Comparison of ENCODE assay signal across 11 cellular contexts in the genomic region with DNA sequence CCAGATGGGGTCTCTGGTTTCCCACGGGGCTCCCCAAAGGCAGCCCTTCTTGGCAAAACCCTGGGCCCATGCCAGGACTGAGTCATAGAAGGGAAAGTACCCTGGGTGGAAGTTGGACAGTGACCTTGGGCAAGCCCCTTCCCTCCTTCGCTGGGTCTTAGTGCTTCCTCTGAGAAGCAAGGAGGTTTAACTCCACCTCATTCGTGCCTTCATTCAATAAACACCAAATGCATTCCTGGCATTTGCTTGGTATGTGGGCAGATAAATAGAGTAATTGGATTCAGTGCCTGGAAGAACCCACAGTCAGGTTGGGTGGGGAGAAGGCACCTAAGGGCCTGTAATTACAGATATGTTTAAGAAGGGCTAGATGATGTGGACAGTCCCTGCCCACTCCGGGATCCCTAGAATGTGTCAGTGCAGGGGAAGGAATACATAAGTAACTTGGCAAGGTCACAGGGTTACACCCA. TPM values are rescaled to one million over a fixed set of nuclear protein-coding genes. Genes with fewer than 3 reads are reported as not detected.
DNase-seq lines count a peak whose midpoint lies in the region; ATAC-seq, FAIRE-seq and TF ChIP-seq lines count a peak whose summit lies in the region.
"Had no signal": no experiment of that assay in that cellular context is flagged by ENCODE, and none has a peak within 500 bp of the region (broad histone marks: within the 10 kb centered on the region; RNA-seq: fewer than 3 reads in every experiment).

No MANE protein-coding gene starts in this region.

- CTCF ChIA-PET in PC-3 (lab: Charles Lee) (no interaction called here), H1 (lab: Charles Lee; ENCODE audit: partially characterized antibody) (interaction anchor here (0.9 to 1.8 kb wide), 3 partner anchors 42 to 124 kb away, joined by 3 to 6 read pairs (median 4); no protein-coding TSS in a partner anchor)

- no peak overlapping the region for H4K5ac ChIP-seq in H1 (ENCODE audit: insufficient read length, low read depth, low read length)

- H2BK12ac ChIP-seq in H1 (ENCODE audit: low read depth, low read length): peak overlapping the region; percentile 81; the same call in 1 of the 2 replicates

- H2BK5ac ChIP-seq in H1 (ENCODE audit: low read depth, low read length): no peak overlapping the region

- H3K4me1 ChIP-seq in PC-3 (ENCODE audit: insufficient read depth, low read length) (peaks cover 53% of the 10 kb centered on the region), H1 (replicated peaks in 1 of 4; ENCODE audit: control insufficient read depth in 3 of 4, insufficient read depth in 4 of 4, low read length in 3 of 4) (peaks cover 0 to 8% (median 0%) of the 10 kb centered on the region in 4 experiments; a peak in 3 of 7 replicates), prostate gland (replicated peaks) (no peaks in the 10 kb centered on the region)

- H2AK5ac ChIP-seq in H1 (ENCODE audit: low read depth, low read length): peak overlapping the region; percentile 55; the same call in 1 of the 2 replicates

- no peak overlapping the region; the same call in 1 of the 2 replicates for H2BK20ac ChIP-seq in H1 (ENCODE audit: low read length)

- no peaks in the 10 kb centered on the region for H3K9me2 ChIP-seq in PC-3 (replicated peaks; ENCODE audit: low read length)

- no peak overlapping the region for H3K14ac ChIP-seq in H1 (ENCODE audit: insufficient read length)

- WGBS in H1 (ENCODE audit: extremely low coverage in 1 of 2, insufficient coverage in 1 of 2, insufficient read length in 1 of 2, insufficient replicate concordance in 2 of 2, low coverage in 1 of 2, low lambda C conversion rate in 2 of 2, missing lambda C conversion rate in 1 of 2), 2 experiments: 82% methylated on average over 4 of the region's 4 CpGs; no CpG with 5 or more reads in 1 of the 2 experiments
- WGBS in prostate gland: 28% methylated on average over 4 of the region's 4 CpGs

- H2BK120ac ChIP-seq in H1 (replicated peaks; ENCODE audit: low read depth, low read length): no peak overlapping the region

- peak; percentile 55 for DNase-seq in ELR (ENCODE audit: low read depth)
- DNase-seq in PC-3: peak; percentile 54
- DNase-seq in H1 (ENCODE audit: low read depth in 1 of 2, low spot score in 2 of 2): no peak
- peak; percentile 47 for DNase-seq in prostate gland (ENCODE audit: low spot score)
- DNase-seq in GM12891 (ENCODE audit: insufficient read length, low spot score): no peak
- DNase-seq in NCI-H2171 treated with DMSO at 0.1 percent for 48 hours (lab: John Stamatoyannopoulos, UW): no peak
- no peak for DNase-seq in NCI-H1436 (lab: John Stamatoyannopoulos, UW)
- DNase-seq: left colon, NCI-H446 treated with DMSO at 0.1 percent for 48 hours had no signal

- H4K8ac ChIP-seq in H1 (ENCODE audit: extremely low read depth, insufficient read depth, low read length): no peak overlapping the region

- H3K18ac ChIP-seq in H1 (ENCODE audit: extremely low read depth, low read length): no peak overlapping the region

- H3K36me3 ChIP-seq in PC-3 (ENCODE audit: low read depth, low read length): no peaks in the 10 kb centered on the region
- H3K36me3 ChIP-seq in H1 (ENCODE audit: control insufficient read depth in 2 of 4, insufficient read depth in 4 of 4, low read length in 3 of 4): no peaks in the 10 kb centered on the region
- no peaks in the 10 kb centered on the region for H3K36me3 ChIP-seq in prostate gland
- H3K36me3 ChIP-seq: right atrium auricular region had no signal

- no peaks in the 10 kb centered on the region for H3K27me3 ChIP-seq in PC-3 (ENCODE audit: low read length)
- no peaks in the 10 kb centered on the region for H3K27me3 ChIP-seq in H1 (replicated peaks in 1 of 4; ENCODE audit: control insufficient read depth in 3 of 4, extremely low read depth in 1 of 4, insufficient read depth in 3 of 4, low read length in 3 of 4)
- no peaks in the 10 kb centered on the region for H3K27me3 ChIP-seq in prostate gland (replicated peaks; ENCODE audit: insufficient read depth)
- H3K27me3 ChIP-seq: right atrium auricular region had no signal

- BruUV-seq in PC-3 (replicated peaks; lab: Mats Ljungman, UMichigan): no TSS peak

- FAIRE-seq in H1 (lab: Jason Lieb, UNC) (no peak), GM12891 (lab: Jason Lieb, UNC) (no peak)

- H3K4me3 ChIP-seq in PC-3 (ENCODE audit: low read length) (no peak overlapping the region), H1 (ENCODE audit: extremely low read depth in 1 of 4, insufficient read depth in 2 of 4, low read depth in 3 of 4, low read length in 4 of 4) (no peak overlapping the region), prostate gland (no peak overlapping the region)
- H3K4me3 ChIP-seq: right atrium auricular region had no signal

- H3K23me2 ChIP-seq in H1 (ENCODE audit: low read depth, low read length): no peaks in the 10 kb centered on the region

- no peaks in the 10 kb centered on the region for H3K79me2 ChIP-seq in PC-3 (ENCODE audit: low read length)
- H3K79me2 ChIP-seq in H1 (ENCODE audit: control insufficient read depth in 1 of 2, insufficient read depth in 2 of 2, low read length in 2 of 2): no peaks in the 10 kb centered on the region

- TF ChIP-seq RAD21 in H1 (IDR thresholded peaks at IDR 0.05 in 1 of 2, conservative IDR thresholded peaks at IDR 0.05 in 1 of 2; ENCODE audit: low read depth in 2 of 2, low read length in 2 of 2): no peak

- H3K4me2 ChIP-seq in PC-3 (ENCODE audit: low read length): peak overlapping the region; percentile 63
- no peak overlapping the region for H3K4me2 ChIP-seq in H1 (ENCODE audit: insufficient read depth in 1 of 2, low read depth in 2 of 2, low read length in 2 of 2)

- no peak overlapping the region for H3K4ac ChIP-seq in H1 (replicated peaks; ENCODE audit: insufficient read length, low read depth, low read length)

- no peak overlapping the region for H3K23ac ChIP-seq in H1 (ENCODE audit: insufficient read length)

- no peak overlapping the region for H4K91ac ChIP-seq in H1 (replicated peaks; ENCODE audit: insufficient read length, low read length)

- 0 out of 2 replicates have a peak, but pooled peaks cover 4% of the 10 kb centered on the region for H3K9me3 ChIP-seq in PC-3 (ENCODE audit: low read length)
- H3K9me3 ChIP-seq in H1 (ENCODE audit: insufficient read depth in 2 of 2, low read depth in 1 of 2, low read length in 1 of 2): peaks cover 12 to 15% of the 10 kb centered on the region in 2 experiments; a peak in 3 of 4 replicates
- no peaks in the 10 kb centered on the region for H3K9me3 ChIP-seq in prostate gland

- TF ChIP-seq CTCF in PC-3 (conservative IDR thresholded peaks at IDR 0.05; ENCODE audit: low read depth, low read length): no peak
- TF ChIP-seq CTCF in H1 (IDR thresholded peaks at IDR 0.05; ENCODE audit: control extremely low read depth in 1 of 3, insufficient read depth in 1 of 3, low read depth in 1 of 3, low read length in 3 of 3): no peak
- TF ChIP-seq CTCF in prostate gland (IDR thresholded peaks at IDR 0.05): no peak

- intact Hi-C loops in PC-3 (cut with micrococcal nuclease): loop anchor here (2.0 kb wide), 1 partner anchor 50 kb away; no protein-coding TSS in a partner anchor
- intact Hi-C loops in prostate gland (cut with DNase I): no loop called here

- H3K79me1 ChIP-seq in H1 (ENCODE audit: low read depth, low read length): no peaks in the 10 kb centered on the region

- POLR2A ChIA-PET in PC-3 (lab: Charles Lee; ENCODE audit: unreplicated experiment) (no interaction called here), H1 (lab: Charles Lee; ENCODE audit: partially characterized antibody) (no interaction called here)

- TF ChIP-seq POLR2A in H1 (IDR thresholded peaks at IDR 0.05; ENCODE audit: control extremely low read depth in 1 of 2, low read depth in 2 of 2, low read length in 2 of 2): no peak
- TF ChIP-seq POLR2A in prostate gland (IDR thresholded peaks at IDR 0.05): no peak
- no peak for TF ChIP-seq POLR2A in GM12891 (IDR thresholded peaks at IDR 0.05; ENCODE audit: low read depth, low read length)

- no peak for TF ChIP-seq EP300 in H1 (IDR thresholded peaks at IDR 0.05; ENCODE audit: borderline replicate concordance in 1 of 2, low read depth in 2 of 2, low read length in 2 of 2)

- no peak; the same call in 1 of the 2 replicates for ATAC-seq in PC-3
- no peak for ATAC-seq in GM19395 (IDR thresholded peaks at IDR 0.05; ENCODE audit: unreplicated experiment)
- ATAC-seq: left colon had no signal

- H2AFZ ChIP-seq in PC-3 (ENCODE audit: low read length) (no peak overlapping the region), H1 (ENCODE audit: low read length) (peak overlapping the region; percentile 5; the same call in 1 of the 2 replicates)

- no peak overlapping the region for H3K56ac ChIP-seq in H1 (replicated peaks; ENCODE audit: insufficient read length, low read depth, low read length)

- H4K20me1 ChIP-seq in PC-3 (ENCODE audit: low read length) (no peaks in the 10 kb centered on the region), H1 (replicated peaks in 1 of 2; ENCODE audit: control insufficient read depth in 1 of 2, insufficient read depth in 2 of 2, low read length in 2 of 2) (no peaks in the 10 kb centered on the region)

- H3K27ac ChIP-seq in PC-3 (ENCODE audit: low read length): peak overlapping the region; percentile 74
- no peak overlapping the region for H3K27ac ChIP-seq in H1 (ENCODE audit: low read depth, low read length)
- peak overlapping the region; percentile 68 to 71 for H3K27ac ChIP-seq in prostate gland
- H3K27ac ChIP-seq: right atrium auricular region had no signal

- H3K9ac ChIP-seq in PC-3 (ENCODE audit: low read length) (no peak overlapping the region), H1 (replicated peaks in 1 of 4; ENCODE audit: extremely low read depth in 1 of 4, low read depth in 3 of 4, low read length in 3 of 4) (no peak overlapping the region)

- H3F3A ChIP-seq in PC-3 (ENCODE audit: low read length, unreplicated experiment): peaks cover 5% of the 10 kb centered on the region

- H2BK15ac ChIP-seq in H1 (ENCODE audit: low read length): no peak overlapping the region

TF ChIP-seq in H1, 55 proteins besides CTCF, POLR2A, EP300 and RAD21 (continues in another document):
- TF ChIP-seq CTBP2 (IDR thresholded peaks at IDR 0.05; ENCODE audit: borderline replicate concordance, insufficient read depth, insufficient read length, low read length): no peak

TF ChIP-seq in GM12891, 5 proteins besides CTCF, POLR2A, EP300 and RAD21 (continues in another document):
- TF ChIP-seq PAX5 (IDR thresholded peaks at IDR 0.05; ENCODE audit: insufficient read depth, low read length, severe bottlenecking): no peak
- no peak for TF ChIP-seq TAF1 (IDR thresholded peaks at IDR 0.05; ENCODE audit: low read depth, low read length)

RNA-seq across cellular contexts. Expression of gene CITED4, which starts 36.3 kb away (rescaled TPM):
- total RNA-seq in PC-3 (2014; rRNA removed): 10.6 and 12.0 TPM in 2 replicates
- 16.0 and 16.3 TPM in 2 replicates for total RNA-seq in H1 (2021; fragmentation: NEBNext Ultra II Directional; extraction: Animal tissue kit (Norgen Biotek cat#: 25700))
- 5.4 and 11.1 TPM in 2 replicates for polyA plus RNA-seq in H1 (2011; rRNA removed)
- 4.6 TPM for polyA plus RNA-seq in H1 (2011; cell fraction: cytosol; rRNA removed)
- 8.9 TPM for polyA plus RNA-seq in H1 (2011; cell fraction: nucleus; rRNA removed)
- polyA plus RNA-seq in H1 (2012, experiment 1 of 2): 5.5 to 10.2 TPM (median 9.5 TPM) in 4 replicates
- 3.8 TPM for polyA plus RNA-seq in H1 (2012, experiment 2 of 2)
- polyA plus RNA-seq in H1 (2013, experiment 1 of 2): 15.6 TPM
- polyA plus RNA-seq in H1 (2013, experiment 2 of 2): 16.1 TPM
- polyA minus RNA-seq in H1 (2011; rRNA and poly(A)+ RNA removed): 0.22 and 0.63 TPM in 2 replicates
- 5.8 TPM for polyA minus RNA-seq in H1 (2011; cell fraction: cytosol; rRNA and poly(A)+ RNA removed)
- 12.1 TPM for polyA minus RNA-seq in H1 (2011; cell fraction: nucleus; rRNA and poly(A)+ RNA removed)
- 100 to 1,000 TPM in 1 of 2 donors, 10 to 100 TPM in 1; 72.3 to 138 TPM for total RNA-seq in prostate gland
- polyA plus RNA-seq in GM12891 (2012; ENCODE audit: low read depth, missing spikeins): not detected

Comparison
In these comparisons a context has a peak if more than half of its experiments do, and no peak if none do; other contexts are left out.
1. DNase-seq: peak in ELR (single experiment), PC-3 (single experiment) and prostate gland (single experiment); none in H1 (0 of 2), GM12891 (single experiment), NCI-H2171 treated with DMSO at 0.1 percent for 48 hours (single experiment) and NCI-H1436 (single experiment).